ENCODE assay signal across 1 cellular context in genomic region chr10:26567349-26567721, GRCh38.
TF ChIP-seq lines count a peak whose summit lies in the region.

No MANE protein-coding gene starts in this region.

TF ChIP-seq in SK-N-SH, 30 proteins besides CTCF, POLR2A, EP300 and RAD21 (continued from another document):
- no peak for TF ChIP-seq SIN3A (IDR thresholded peaks at IDR 0.05; ENCODE audit: borderline replicate concordance, low read depth, low read length)
- TF ChIP-seq TAF1 (IDR thresholded peaks at IDR 0.05; ENCODE audit: borderline replicate concordance, low read depth, low read length), result no peak
- TF ChIP-seq FOXJ3 (CRISPR knock-in tag; IDR thresholded peaks at IDR 0.05), result no peak
- TF ChIP-seq MXI1 (IDR thresholded peaks at IDR 0.05; ENCODE audit: low read depth, low read length), result no peak
- TF ChIP-seq CHD2 (IDR thresholded peaks at IDR 0.05; ENCODE audit: low read length, partially characterized antibody), result no peak
- no peak for TF ChIP-seq USF1 (IDR thresholded peaks at IDR 0.05; ENCODE audit: borderline replicate concordance, low read depth)
- no peak for TF ChIP-seq IRF3 (IDR thresholded peaks at IDR 0.05; ENCODE audit: low read depth, low read length)
TF ChIP-seq in SK-N-SH: peak in this region for 0.
